6 cellular contexts compared by ENCODE assay signal in the genomic region with DNA sequence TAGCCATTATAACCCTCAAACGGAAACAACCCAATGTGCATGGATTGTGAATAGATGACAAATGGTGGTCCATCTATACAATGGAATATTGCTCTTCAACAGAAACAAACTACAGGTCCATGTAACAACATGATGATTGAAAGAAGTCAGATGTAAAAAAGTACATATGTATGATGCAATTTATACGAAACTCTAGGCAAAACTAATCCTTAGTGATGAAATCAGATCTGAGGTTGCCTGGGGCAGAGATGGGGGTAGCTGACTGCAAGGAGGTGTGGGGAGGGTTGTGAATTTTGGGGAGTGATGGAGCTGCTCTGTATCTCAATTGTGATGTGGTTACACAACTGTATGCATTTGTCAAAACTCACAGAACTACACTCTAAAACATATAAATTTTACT. TPM values are rescaled to one million over a fixed set of nuclear protein-coding genes. Genes with fewer than 3 reads are reported as not detected.
DNase-seq lines count a peak whose midpoint lies in the region; ATAC-seq, FAIRE-seq and TF ChIP-seq lines count a peak whose summit lies in the region.
"Not testable (repeated sequence)": the region's sequence is repeated elsewhere in the genome, so short reads cannot be mapped to it uniquely, and the experiment has no call there.

No MANE protein-coding gene starts in this region.

- H3K36me3 Mint-ChIP-seq in activated CD4-positive, alpha-beta T cell treated with anti-CD3 and anti-CD28 coated beads for 36 hours (ENCODE audit: low read depth), result not testable (repeated sequence)

- not testable (repeated sequence) for H3K18ac ChIP-seq in IMR-90 (ENCODE audit: low read depth, low read length)

- CTCF ChIA-PET in IMR-90 (lab: Yijun Ruan, JAX); activated CD4-positive, alpha-beta T cell treated with anti-CD3 and anti-CD28 coated beads for 36 hours (lab: Charles Lee); HepG2 (lab: Yijun Ruan, JAX; ENCODE audit: low intra/inter-chr PET ratio, low total read pairs): not testable (repeated sequence)

- not testable (repeated sequence) for TF ChIP-seq POLR2A in IMR-90 (IDR thresholded peaks at IDR 0.05; ENCODE audit: low read depth, low read length); HepG2 (IDR thresholded peaks at IDR 0.05; ENCODE audit: insufficient read depth in 1 of 2, low read depth in 2 of 2, low read length in 2 of 2)

- not testable (repeated sequence) for H3K27me3 ChIP-seq in DND-41 (ENCODE audit: insufficient read depth, low read length, poor library complexity); IMR-90 (ENCODE audit: control insufficient read depth, insufficient read depth, low read length); adipocyte (replicated peaks; ENCODE audit: control insufficient read depth, insufficient read depth, low read length); HepG2 (ENCODE audit: control insufficient read depth in 1 of 2, insufficient read depth in 2 of 2, low read length in 2 of 2)

- dilution Hi-C loops in IMR-90 (cut with HindIII; ENCODE audit: low sequenced_read_pairs, unreplicated experiment), result not testable (repeated sequence)

- H3K4me3 ChIP-seq in DND-41 (ENCODE audit: low read depth in 1 of 2, low read length in 2 of 2); IMR-90 (ENCODE audit: insufficient read depth, low read depth, low read length); adipocyte (ENCODE audit: low read length); HepG2 (replicated peaks in 1 of 3; ENCODE audit: insufficient read depth in 1 of 3, low read depth in 2 of 3, low read length in 3 of 3): not testable (repeated sequence)

- H4K20me1 ChIP-seq in DND-41 (ENCODE audit: insufficient read depth, low read length); IMR-90 (ENCODE audit: insufficient read depth, low read length); HepG2 (ENCODE audit: insufficient read depth, low read length): not testable (repeated sequence)

- not testable (repeated sequence) for H2BK5ac ChIP-seq in IMR-90 (ENCODE audit: low read depth, low read length, poor library complexity, severe bottlenecking)

- H3K79me2 ChIP-seq in DND-41 (ENCODE audit: insufficient read depth, low read length); HepG2 (ENCODE audit: insufficient read depth, low read length): not testable (repeated sequence)

- not testable (repeated sequence) for H3K4me1 Mint-ChIP-seq in activated CD4-positive, alpha-beta T cell treated with anti-CD3 and anti-CD28 coated beads for 36 hours

- H2BK120ac ChIP-seq in IMR-90 (ENCODE audit: low read depth, low read length), result not testable (repeated sequence)

- not testable (repeated sequence) for H3K79me1 ChIP-seq in IMR-90 (ENCODE audit: low read depth in 1 of 2, low read length in 2 of 2)

- H2AK5ac ChIP-seq in IMR-90 (ENCODE audit: low read depth, low read length), result not testable (repeated sequence)

- not testable (repeated sequence) for H3K14ac ChIP-seq in IMR-90 (replicated peaks; ENCODE audit: low read depth, low read length)

- H3K9me3 Mint-ChIP-seq in activated CD4-positive, alpha-beta T cell treated with anti-CD3 and anti-CD28 coated beads for 36 hours (ENCODE audit: low read depth), result not testable (repeated sequence)

- not testable (repeated sequence) for TF ChIP-seq CTCF in DND-41 (IDR thresholded peaks at IDR 0.05; ENCODE audit: borderline replicate concordance, extremely low read depth, low read length, poor library complexity, severe bottlenecking); IMR-90 (conservative IDR thresholded peaks at IDR 0.05; ENCODE audit: low read depth, low read length); HepG2 (CRISPR knock-in tag; IDR thresholded peaks at IDR 0.05)

- not testable (repeated sequence) for FAIRE-seq in HepG2 (lab: Jason Lieb, UNC)

- not testable (repeated sequence) for TF ChIP-seq RAD21 in IMR-90 (IDR thresholded peaks at IDR 0.05; ENCODE audit: low read length); HepG2 (CRISPR knock-in tag; IDR thresholded peaks at IDR 0.05)

- H2AFZ ChIP-seq in DND-41 (ENCODE audit: low read depth, low read length); IMR-90 (replicated peaks; ENCODE audit: low read length, poor library complexity); HepG2 (ENCODE audit: low read length): not testable (repeated sequence)

- BruUV-seq in IMR-90 (replicated peaks; lab: Mats Ljungman, UMichigan); HepG2 (replicated peaks; lab: Mats Ljungman, UMichigan): not testable (repeated sequence)

- not testable (repeated sequence) for DNase-seq in DND-41; activated CD4-positive, alpha-beta T cell treated with anti-CD3 and anti-CD28 coated beads for 36 hours; HepG2 (ENCODE audit: low spot score)
- DNase-seq in IMR-90 (peak; percentile 21), adipocyte (ENCODE audit: low read depth) (peak; percentile 16), dedifferentiated amniotic fluid mesenchymal stem cell (ENCODE audit: extremely low spot score) (peak; percentile 16)

- ATAC-seq in DND-41 (ENCODE audit: insufficient read depth, low read depth), result peak; percentile 47; the same call in 2 of the 3 replicates
- not testable (repeated sequence) for ATAC-seq in IMR-90 (ENCODE audit: low read depth); HepG2
- ATAC-seq in activated CD4-positive, alpha-beta T cell treated with anti-CD3 and anti-CD28 coated beads for 36 hours, result peak; percentile 61

- not testable (repeated sequence) for H3K9ac ChIP-seq in DND-41 (ENCODE audit: low read depth, low read length); IMR-90 (ENCODE audit: low read depth, low read length); adipocyte (ENCODE audit: low read length); HepG2 (ENCODE audit: insufficient read depth, low read depth, low read length)

- not testable (repeated sequence) for H2BK20ac ChIP-seq in IMR-90 (ENCODE audit: low read depth, low read length)

- not testable (repeated sequence) for H3K36me3 ChIP-seq in DND-41 (ENCODE audit: insufficient read depth, low read length); IMR-90 (ENCODE audit: control insufficient read depth, insufficient read depth, low read length); adipocyte (ENCODE audit: control insufficient read depth, insufficient read depth, low read length, severe bottlenecking); HepG2 (replicated peaks in 1 of 2; ENCODE audit: control insufficient read depth in 1 of 2, insufficient read depth in 2 of 2, low read length in 2 of 2)

- H4K8ac ChIP-seq in IMR-90 (ENCODE audit: low read depth in 2 of 2, low read length in 2 of 2), result not testable (repeated sequence)

- POLR2A ChIA-PET in IMR-90 (lab: Charles Lee; ENCODE audit: unreplicated experiment); activated CD4-positive, alpha-beta T cell treated with anti-CD3 and anti-CD28 coated beads for 36 hours (lab: Charles Lee); HepG2 (lab: Yijun Ruan, JAX): not testable (repeated sequence)

- H2BK15ac ChIP-seq in IMR-90 (ENCODE audit: low read depth, low read length), result not testable (repeated sequence)

- not testable (repeated sequence) for H3K27me3 Mint-ChIP-seq in activated CD4-positive, alpha-beta T cell treated with anti-CD3 and anti-CD28 coated beads for 36 hours

- in situ Hi-C loops in IMR-90 (cut with MboI; ENCODE audit: low sequenced_read_pairs); HepG2 (cut with HindIII; ENCODE audit: extremely low pct_ligation_motif_present, low pct_unique_long_range_greater_than_20kb): not testable (repeated sequence)

- not testable (repeated sequence) for H3K4me2 ChIP-seq in DND-41 (ENCODE audit: insufficient read depth, low read length); IMR-90 (ENCODE audit: low read depth, low read length); HepG2 (ENCODE audit: low read depth, low read length)

- not testable (repeated sequence) for H3K56ac ChIP-seq in IMR-90 (ENCODE audit: extremely low read depth, insufficient read depth, low read length)

- not testable (repeated sequence) for H3K4me3 Mint-ChIP-seq in activated CD4-positive, alpha-beta T cell treated with anti-CD3 and anti-CD28 coated beads for 36 hours

- not testable (repeated sequence) for H3K27ac Mint-ChIP-seq in activated CD4-positive, alpha-beta T cell treated with anti-CD3 and anti-CD28 coated beads for 36 hours

- not testable (repeated sequence) for H3K4me1 ChIP-seq in DND-41 (ENCODE audit: insufficient read depth, low read length); IMR-90 (ENCODE audit: control insufficient read depth, insufficient read depth, low read length); adipocyte (ENCODE audit: control insufficient read depth, insufficient read depth, low read length); HepG2 (ENCODE audit: insufficient read depth, low read length)

- not testable (repeated sequence) for H4K91ac ChIP-seq in IMR-90 (ENCODE audit: insufficient read depth, low read depth, low read length)

- not testable (repeated sequence) for H3K27ac ChIP-seq in DND-41 (ENCODE audit: low read length); IMR-90 (ENCODE audit: insufficient read depth, low read length); HepG2 (ENCODE audit: extremely low read length, insufficient read depth, low read length)

- intact Hi-C loops in IMR-90 (cut with micrococcal nuclease); activated CD4-positive, alpha-beta T cell treated with anti-CD3 and anti-CD28 coated beads for 36 hours (cut with DNase I, micrococcal nuclease); HepG2 (cut with micrococcal nuclease; ENCODE audit: unreplicated experiment): not testable (repeated sequence)

- H3K9me3 ChIP-seq in DND-41 (ENCODE audit: insufficient read depth, low read length, severe bottlenecking); IMR-90 (ENCODE audit: control insufficient read depth, insufficient read depth, low read length); adipocyte (ENCODE audit: control insufficient read depth, low read length); HepG2 (ENCODE audit: low read length): not testable (repeated sequence)

- H2AK9ac ChIP-seq in IMR-90 (replicated peaks; ENCODE audit: low read depth, low read length, poor library complexity), result not testable (repeated sequence)

- no CpG with 5 or more reads among the region's 2 CpGs for WGBS in IMR-90 (ENCODE audit: extremely low coverage in 2 of 2, insufficient read length in 1 of 2), 2 experiments
- 25% methylated on average over 2 of the region's 2 CpGs for WGBS in HepG2 (ENCODE audit: low lambda C conversion rate)

- H3K4ac ChIP-seq in IMR-90 (ENCODE audit: low read depth, low read length), result not testable (repeated sequence)

- not testable (repeated sequence) for H3K9me1 ChIP-seq in IMR-90 (ENCODE audit: insufficient read depth, low read length)

- H3K23ac ChIP-seq in IMR-90 (ENCODE audit: low read depth, low read length), result not testable (repeated sequence)

- TF ChIP-seq EP300 in HepG2 (IDR thresholded peaks at IDR 0.05; ENCODE audit: low read depth in 2 of 2, low read length in 2 of 2); HepG2 (CRISPR knock-in tag; IDR thresholded peaks at IDR 0.05; ENCODE audit: borderline replicate concordance): not testable (repeated sequence)

- not testable (repeated sequence) for H4K5ac ChIP-seq in IMR-90 (ENCODE audit: low read depth, low read length)

RNA-seq across cellular contexts. Expression of a gene that starts 57.0 kb away (rescaled TPM):
- total RNA-seq in IMR-90 (2012; rRNA removed) (2.8 and 3.9 TPM in 2 replicates), HepG2 (2016; rRNA removed; fragmentation: Illumina TruSeq; extraction: Trizol) (2.9 and 9.6 TPM in 2 replicates)
- polyA plus RNA-seq in IMR-90 (2012; rRNA removed) (10.5 and 11.0 TPM in 2 replicates), HepG2 (2011; rRNA removed) (13.4 and 16.4 TPM in 2 replicates)
- 10.4 and 12.1 TPM in 2 replicates for polyA plus RNA-seq in IMR-90 (2012; cell fraction: cytosol; rRNA removed)
- 32.2 and 76.4 TPM in 2 replicates for polyA plus RNA-seq in IMR-90 (2012; cell fraction: nucleus; rRNA removed; ENCODE audit: low replicate concordance)
- 10 to 100 TPM; 12.3 to 16.0 TPM for total RNA-seq in activated CD4-positive, alpha-beta T cell treated with anti-CD3 and anti-CD28 coated beads for 36 hours
- 4.3 TPM in 2 replicates for total RNA-seq in HepG2 (2016; cell fraction: cytosol; rRNA removed; fragmentation: Illumina TruSeq; extraction: Trizol; ENCODE audit: low read depth)
- 2.4 and 8.8 TPM in 2 replicates for total RNA-seq in HepG2 (2016; cell fraction: insoluble cytoplasmic fraction; rRNA removed; fragmentation: Illumina TruSeq; extraction: Trizol)
- 2.8 and 3.6 TPM in 2 replicates for total RNA-seq in HepG2 (2016; cell fraction: membrane; rRNA removed; fragmentation: Illumina TruSeq; extraction: Trizol)
- total RNA-seq in HepG2 (2016; cell fraction: nucleus; rRNA removed; fragmentation: Illumina TruSeq; extraction: Trizol), result 14.4 and 20.3 TPM in 2 replicates
- 4.3 and 6.5 TPM in 2 replicates for polyA plus RNA-seq in HepG2 (2011; cell fraction: cytosol; rRNA removed)
- 36.6 and 49.2 TPM in 2 replicates for polyA plus RNA-seq in HepG2 (2011; cell fraction: nucleus; rRNA removed)
- 8.6 and 9.0 TPM in 2 replicates for polyA plus RNA-seq in HepG2 (2012)
- polyA plus RNA-seq in HepG2 (2016; cell fraction: cytosol; fragmentation: Illumina TruSeq; extraction: Trizol; ENCODE audit: low read depth), result 1.6 and 2.2 TPM in 2 replicates
- polyA plus RNA-seq in HepG2 (2016; cell fraction: insoluble cytoplasmic fraction; fragmentation: Illumina TruSeq; extraction: Trizol; ENCODE audit: low read depth), result 3.3 and 4.4 TPM in 2 replicates
- polyA plus RNA-seq in HepG2 (2016; cell fraction: membrane; fragmentation: Illumina TruSeq; extraction: Trizol; ENCODE audit: low read depth), result 2.8 and 3.1 TPM in 2 replicates
- 29.3 and 35.2 TPM in 2 replicates for polyA plus RNA-seq in HepG2 (2016; cell fraction: nucleus; fragmentation: Illumina TruSeq; extraction: Trizol; ENCODE audit: insufficient read depth, low read depth)
- 17.8 and 18.9 TPM in 2 replicates for polyA minus RNA-seq in HepG2 (2011; rRNA and poly(A)+ RNA removed; ENCODE audit: low replicate concordance)
- polyA minus RNA-seq in HepG2 (2011; cell fraction: cytosol; rRNA and poly(A)+ RNA removed), result 2.5 and 3.9 TPM in 2 replicates
- 32.1 and 40.5 TPM in 2 replicates for polyA minus RNA-seq in HepG2 (2011; cell fraction: nucleus; rRNA and poly(A)+ RNA removed)
